In the genomic region with DNA sequence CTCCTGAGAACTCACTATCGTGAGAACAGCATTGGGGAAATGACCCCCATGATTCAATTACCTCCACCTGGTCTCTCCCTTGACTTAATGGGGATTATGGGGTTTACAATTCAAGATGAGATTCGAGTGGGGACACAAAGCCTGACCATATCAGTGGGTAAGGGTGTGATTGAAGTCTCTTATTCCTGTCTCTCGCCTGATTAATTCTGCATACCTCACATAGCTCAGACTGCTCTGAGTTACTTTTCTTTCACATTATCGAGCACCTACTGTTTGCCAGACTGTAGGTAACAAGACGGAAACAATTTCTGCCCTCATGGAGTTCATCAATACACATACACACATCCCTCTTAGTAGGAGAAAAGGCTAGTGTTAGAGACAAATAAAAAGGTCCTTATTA, we compare ENCODE assay signal across 26 cellular contexts. TPM values are rescaled to one million over a fixed set of nuclear protein-coding genes. Genes with fewer than 3 reads are reported as not detected.
DNase-seq lines count a peak whose midpoint lies in the region; ATAC-seq, FAIRE-seq and TF ChIP-seq lines count a peak whose summit lies in the region.
"Had no signal": no experiment of that assay in that cellular context is flagged by ENCODE, and none has a peak within 500 bp of the region (broad histone marks: within the 10 kb centered on the region; RNA-seq: fewer than 3 reads in every experiment).

No MANE protein-coding gene starts in this region.

- H3K27me3 ChIP-seq in K562 (ENCODE audit: control insufficient read depth in 2 of 2, insufficient read depth in 2 of 2, low read length in 2 of 2) (no peaks in the 10 kb centered on the region), mesendoderm (ENCODE audit: insufficient read depth, low read length, poor library complexity) (no peaks in the 10 kb centered on the region)
- H3K27me3 ChIP-seq: BLaER1 had no signal

- H3K9me3 Mint-ChIP-seq in MCF 10A (ENCODE audit: unreplicated experiment): no peaks in the 10 kb centered on the region
- H3K9me3 Mint-ChIP-seq: CD4-positive, CD25-positive, alpha-beta regulatory T cell; CD8-positive, alpha-beta T cell; H9 had no signal

- no peak overlapping the region for H2AK5ac ChIP-seq in mesendoderm (ENCODE audit: low read length)

- no peak for TF ChIP-seq RAD21 in K562 (CRISPR knock-in tag; conservative IDR thresholded peaks at IDR 0.05 in 1 of 2, IDR thresholded peaks at IDR 0.05 in 1 of 2)

- no peaks in the 10 kb centered on the region for H3K4me1 ChIP-seq in K562 (replicated peaks in 1 of 2; ENCODE audit: control insufficient read depth in 2 of 2, insufficient read depth in 2 of 2, low read length in 2 of 2)
- H3K4me1 ChIP-seq in mesendoderm (ENCODE audit: control insufficient read depth, low read depth, low read length): no peaks in the 10 kb centered on the region
- H3K4me1 ChIP-seq: BLaER1, Caco-2 had no signal

- DNase-seq in NCI-H82 (lab: John Stamatoyannopoulos, UW) (peak; percentile 46), NCI-H82 treated with DMSO at 0.1 percent for 48 hours (lab: John Stamatoyannopoulos, UW; ENCODE audit: unreplicated experiment) (no peak), K562 (ENCODE audit: extremely low read depth in 1 of 4, low spot score in 3 of 4) (no peak), mesendoderm (peak; percentile 63), MCF 10A (ENCODE audit: unreplicated experiment) (no peak), NCI-H2196 (lab: John Stamatoyannopoulos, UW; ENCODE audit: unreplicated experiment) (no peak)
- DNase-seq: Caco-2; CD4-positive, CD25-positive, alpha-beta regulatory T cell; CD8-positive, alpha-beta T cell; DMS 273 treated with DMSO at 0.1 percent for 48 hours; DMS79; EL; GDM1; GM23248; H9 had no signal

- no peak overlapping the region for H3K4me3 Mint-ChIP-seq in MCF 10A (ENCODE audit: unreplicated experiment)
- H3K4me3 Mint-ChIP-seq: B cell; CD4-positive, CD25-positive, alpha-beta regulatory T cell; CD8-positive, alpha-beta T cell; H9 had no signal

- FAIRE-seq in K562 (lab: Jason Lieb, UNC): no peak
- FAIRE-seq: A204.1, D721Med, GM12878, GM19239, H1 had no signal

- peak; percentile 19; the same call in 1 of the 2 replicates for TF ChIP-seq POLR2A in K562 (conservative IDR thresholded peaks at IDR 0.05)

- H3K4me2 ChIP-seq in K562 (ENCODE audit: insufficient read depth, low read length) (no peak overlapping the region), mesendoderm (ENCODE audit: low read length) (no peak overlapping the region)
- H3K4me2 ChIP-seq: BLaER1 had no signal

- H2AFZ ChIP-seq in K562 (ENCODE audit: low read depth, low read length): no peak overlapping the region
- H2AFZ ChIP-seq: GM23248 had no signal

- TF ChIP-seq EP300 in K562 (IDR thresholded peaks at IDR 0.05; ENCODE audit: low read length): no peak

- CTCF ChIA-PET in K562 (lab: Yijun Ruan, JAX; ENCODE audit: low intra/inter-chr PET ratio): no interaction called here
- CTCF ChIA-PET in MCF 10A (lab: Yijun Ruan, JAX): interaction anchor here (0.6 to 8.4 kb wide), 8 partner anchors 12 to 637 kb away, joined by 3 to 198 read pairs (median 4); no protein-coding TSS in a partner anchor

- intact Hi-C loops in K562 (cut with micrococcal nuclease) (no loop called here), MCF 10A (cut with micrococcal nuclease) (loop anchor here (10.0 kb wide), 1 partner anchor 221 kb away; the partner anchor contains the start of gene BICC1)

- H3K27ac Mint-ChIP-seq in MCF 10A (ENCODE audit: low read depth, unreplicated experiment): no peak overlapping the region
- H3K27ac Mint-ChIP-seq: B cell; CD4-positive, CD25-positive, alpha-beta regulatory T cell; CD8-positive, alpha-beta T cell had no signal

- no peak overlapping the region for H2BK5ac ChIP-seq in mesendoderm (ENCODE audit: low read length)

- TF ChIP-seq CTCF in K562 (IDR thresholded peaks at IDR 0.05 in 2 of 3, conservative IDR thresholded peaks at IDR 0.05 in 1 of 3; ENCODE audit: insufficient read depth in 2 of 3, low read depth in 1 of 3, low read length in 3 of 3) (no peak), MCF 10A (IDR thresholded peaks at IDR 0.05; ENCODE audit: unreplicated experiment) (no peak)

- H4K5ac ChIP-seq in mesendoderm (ENCODE audit: low read length): no peak overlapping the region

- H3K79me2 ChIP-seq in K562 (ENCODE audit: control insufficient read depth, insufficient read depth, low read length): no peaks in the 10 kb centered on the region
- H3K79me2 ChIP-seq in mesendoderm (ENCODE audit: control insufficient read depth, insufficient read depth, low read length): no peaks in the 10 kb centered on the region

- no peaks in the 10 kb centered on the region for H3K9me3 ChIP-seq in K562 (replicated peaks; ENCODE audit: control insufficient read depth, insufficient read depth, low read depth, low read length)
- H3K9me3 ChIP-seq: BLaER1, Caco-2 had no signal

- H3K4me3 ChIP-seq in K562 (no peak overlapping the region), mesendoderm (ENCODE audit: low read length) (no peak overlapping the region)
- H3K4me3 ChIP-seq: BLaER1, GM12878, GM23248 had no signal

- H3K36me3 ChIP-seq in K562 (ENCODE audit: control insufficient read depth, insufficient read depth, low read length) (peaks cover 37% of the 10 kb centered on the region; the same call in 2 of the 3 replicates), mesendoderm (ENCODE audit: control insufficient read depth, insufficient read depth, low read length) (no peaks in the 10 kb centered on the region)
- H3K36me3 ChIP-seq: BLaER1 had no signal

- H3K36me3 Mint-ChIP-seq in MCF 10A (ENCODE audit: insufficient read depth, unreplicated experiment): no peaks in the 10 kb centered on the region
- H3K36me3 Mint-ChIP-seq: CD4-positive, CD25-positive, alpha-beta regulatory T cell; CD8-positive, alpha-beta T cell had no signal

- no peaks in the 10 kb centered on the region for H4K20me1 ChIP-seq in K562 (replicated peaks; ENCODE audit: control insufficient read depth, insufficient read depth, low read length)
- H4K20me1 ChIP-seq: BLaER1 had no signal

- H3K18ac ChIP-seq in mesendoderm (ENCODE audit: low read length): no peak overlapping the region

- no peaks in the 10 kb centered on the region for H3K79me1 ChIP-seq in mesendoderm (ENCODE audit: low read length)

- H3K27ac ChIP-seq in K562 (ENCODE audit: extremely low read depth, low read depth, low read length): no peak overlapping the region
- no peak overlapping the region for H3K27ac ChIP-seq in mesendoderm (ENCODE audit: low read depth, low read length)
- H3K27ac ChIP-seq: 22Rv1, BLaER1, C4-2B, GM23248 had no signal

- H2BK120ac ChIP-seq in mesendoderm (ENCODE audit: low read depth, low read length): no peak overlapping the region

- in situ Hi-C loops in K562 (cut with MboI): loop anchor here (5.0 kb wide), 1 partner anchor 107 kb away; no protein-coding TSS in a partner anchor

- H3K27me3 Mint-ChIP-seq in MCF 10A (ENCODE audit: insufficient read depth, unreplicated experiment): no peaks in the 10 kb centered on the region
- H3K27me3 Mint-ChIP-seq: B cell; CD4-positive, CD25-positive, alpha-beta regulatory T cell had no signal

- no peaks in the 10 kb centered on the region for H3K9me1 ChIP-seq in K562 (ENCODE audit: control insufficient read depth, insufficient read depth, low read length)

- no peak overlapping the region for H3K56ac ChIP-seq in mesendoderm (ENCODE audit: low read length)

- no peak overlapping the region for H4K8ac ChIP-seq in mesendoderm (ENCODE audit: low read depth, low read length)

- H3K4ac ChIP-seq in mesendoderm (ENCODE audit: low read depth, low read length): no peak overlapping the region

- peaks cover 6% of the 10 kb centered on the region for H3K4me1 Mint-ChIP-seq in MCF 10A (ENCODE audit: insufficient read depth, unreplicated experiment)
- H3K4me1 Mint-ChIP-seq: B cell had no signal

- H2BK15ac ChIP-seq in mesendoderm (replicated peaks; ENCODE audit: low read depth): no peak overlapping the region

- H3K23ac ChIP-seq in mesendoderm (ENCODE audit: low read length): no peak overlapping the region

- POLR2A ChIA-PET in K562 (lab: Yijun Ruan, JAX): no interaction called here
- POLR2A ChIA-PET in MCF 10A (lab: Yijun Ruan, JAX): interaction anchor here (0.7 to 2.6 kb wide), 3 partner anchors 10 to 116 kb away, joined by 3 to 10 read pairs (median 4); partner anchors contain the start of gene CISD1

- ATAC-seq in K562 (no peak), HG03378 (IDR thresholded peaks at IDR 0.05; ENCODE audit: unreplicated experiment) (no peak)
- ATAC-seq: CD8-positive, alpha-beta T cell; GM12878; HCT116 had no signal

- H3K9ac ChIP-seq in K562 (ENCODE audit: insufficient read depth in 1 of 2, low read depth in 2 of 2, low read length in 2 of 2): no peak overlapping the region
- no peak overlapping the region for H3K9ac ChIP-seq in mesendoderm (ENCODE audit: low read length)
- H3K9ac ChIP-seq: BLaER1, GM23248 had no signal

- no TSS peak for BruUV-seq in K562 (replicated peaks; lab: Mats Ljungman, UMichigan)
- no TSS peak for BruUV-seq in MCF 10A (replicated peaks; lab: Mats Ljungman, UMichigan)

- 91% methylated on average over 5 of the region's 5 CpGs for WGBS in K562 (ENCODE audit: insufficient coverage, low coverage, missing lambda C conversion rate)
- no CpG with 5 or more reads among the region's 5 CpGs for WGBS in mesendoderm (ENCODE audit: extremely low coverage, insufficient coverage, low lambda C conversion rate)

RNA-seq across cellular contexts. Expression of gene CISD1, which starts 25.0 kb away (rescaled TPM):
- total RNA-seq in K562 (2011; cell fraction: chromatin; rRNA removed; ENCODE audit: low replicate concordance): 8.9 and 14.9 TPM in 2 replicates
- 8.4 and 9.3 TPM in 2 replicates for total RNA-seq in K562 (2011; cell fraction: nucleolus; rRNA removed)
- 10.0 and 15.1 TPM in 2 replicates for total RNA-seq in K562 (2011; cell fraction: nucleoplasm; rRNA removed)
- total RNA-seq in K562 (2014; rRNA removed) (35.8 and 42.3 TPM in 2 replicates), K562 (2014; rRNA removed; fragmentation: Illumina TruSeq; extraction: Trizol) (118 and 129 TPM in 2 replicates), K562 (2015; rRNA removed; fragmentation: Illumina TruSeq; extraction: Trizol) (115 and 129 TPM in 2 replicates), K562 (2021) (82.7 and 97.1 TPM in 2 replicates), MCF 10A (2022) (51.8 and 58.0 TPM in 2 replicates)
- polyA plus RNA-seq in K562 (2011; rRNA removed) (108 and 156 TPM in 2 replicates), K562 (2014; fragmentation: Illumina TruSeq; extraction: Trizol) (102 and 115 TPM in 2 replicates), K562 (2014; fragmentation: Nextera tagmentation; extraction: Ambion mirVana) (100 to 1,000 TPM; 308 to 342 TPM), K562 (2014; rRNA removed) (68.1 and 71.0 TPM in 2 replicates)
- polyA plus RNA-seq in K562 (2011; cell fraction: cytosol; rRNA removed): 21.2 and 32.9 TPM in 2 replicates
- polyA plus RNA-seq in K562 (2011; cell fraction: nucleus; rRNA removed): 17.1 and 32.1 TPM in 2 replicates
- 51.7 and 82.4 TPM in 2 replicates for polyA plus RNA-seq in K562 (2012)
- polyA minus RNA-seq in K562 (2011; rRNA and poly(A)+ RNA removed): 36.3 and 44.9 TPM in 2 replicates
- polyA minus RNA-seq in K562 (2011; cell fraction: cytosol; rRNA and poly(A)+ RNA removed): 8.9 and 24.4 TPM in 2 replicates
- polyA minus RNA-seq in K562 (2011; cell fraction: nucleus; rRNA and poly(A)+ RNA removed): 6.5 and 8.2 TPM in 2 replicates
- polyA plus RNA-seq in mesendoderm (2013, experiment 1 of 2): 88.3 TPM
- polyA plus RNA-seq in mesendoderm (2013, experiment 2 of 2): 85.8 TPM

RNA-seq across cellular contexts. Expression of gene IPMK, which starts 26.3 kb away (rescaled TPM):
- 1.6 and 5.9 TPM in 2 replicates for total RNA-seq in K562 (2011; cell fraction: chromatin; rRNA removed; ENCODE audit: low replicate concordance)
- 0.83 and 1.6 TPM in 2 replicates for total RNA-seq in K562 (2011; cell fraction: nucleolus; rRNA removed)
- 2.6 and 3.9 TPM in 2 replicates for total RNA-seq in K562 (2011; cell fraction: nucleoplasm; rRNA removed)
- total RNA-seq in K562 (2014; rRNA removed): 2.5 and 2.6 TPM in 2 replicates
- 4.2 and 4.9 TPM in 2 replicates for total RNA-seq in K562 (2014; rRNA removed; fragmentation: Illumina TruSeq; extraction: Trizol)
- 4.4 and 4.8 TPM in 2 replicates for total RNA-seq in K562 (2015; rRNA removed; fragmentation: Illumina TruSeq; extraction: Trizol)
- total RNA-seq in K562 (2021): 3.5 and 3.6 TPM in 2 replicates
- polyA plus RNA-seq in K562 (2011; rRNA removed): 1.7 and 2.7 TPM in 2 replicates
- 0.60 and 0.78 TPM in 2 replicates for polyA plus RNA-seq in K562 (2011; cell fraction: cytosol; rRNA removed)
- polyA plus RNA-seq in K562 (2011; cell fraction: nucleus; rRNA removed): 0.82 and 1.0 TPM in 2 replicates
- polyA plus RNA-seq in K562 (2012): 2.3 TPM in 2 replicates
- 2.6 and 2.8 TPM in 2 replicates for polyA plus RNA-seq in K562 (2014; fragmentation: Illumina TruSeq; extraction: Trizol)
- polyA plus RNA-seq in K562 (2014; fragmentation: Nextera tagmentation; extraction: Ambion mirVana): 1 to 10 TPM in 1 of 2 experiments, under 1 TPM in 1; 0.98 to 1.6 TPM
- polyA plus RNA-seq in K562 (2014; rRNA removed): 1.4 and 1.6 TPM in 2 replicates
- 4.7 TPM in 2 replicates for polyA minus RNA-seq in K562 (2011; rRNA and poly(A)+ RNA removed)
- 2.0 and 2.2 TPM in 2 replicates for polyA minus RNA-seq in K562 (2011; cell fraction: cytosol; rRNA and poly(A)+ RNA removed)
- polyA minus RNA-seq in K562 (2011; cell fraction: nucleus; rRNA and poly(A)+ RNA removed): 3.1 and 4.3 TPM in 2 replicates
- 8.0 TPM for polyA plus RNA-seq in mesendoderm (2013, experiment 1 of 2)
- polyA plus RNA-seq in mesendoderm (2013, experiment 2 of 2): 8.3 TPM
- 5.2 TPM in 2 replicates for total RNA-seq in MCF 10A (2022)

RNA-seq across cellular contexts. Expression of gene UBE2D1, which starts 40.8 kb away (rescaled TPM):
- 4.9 and 17.0 TPM in 2 replicates for total RNA-seq in K562 (2011; cell fraction: chromatin; rRNA removed; ENCODE audit: low replicate concordance)
- 2.5 and 3.4 TPM in 2 replicates for total RNA-seq in K562 (2011; cell fraction: nucleolus; rRNA removed)
- total RNA-seq in K562 (2011; cell fraction: nucleoplasm; rRNA removed): 7.3 and 15.3 TPM in 2 replicates
- total RNA-seq in K562 (2014; rRNA removed) (5.3 and 6.2 TPM in 2 replicates), K562 (2014; rRNA removed; fragmentation: Illumina TruSeq; extraction: Trizol) (15.8 and 18.3 TPM in 2 replicates), K562 (2015; rRNA removed; fragmentation: Illumina TruSeq; extraction: Trizol) (16.6 and 17.8 TPM in 2 replicates), K562 (2021) (12.3 and 13.8 TPM in 2 replicates), MCF 10A (2022) (12.2 and 14.7 TPM in 2 replicates)
- polyA plus RNA-seq in K562 (2011; rRNA removed) (18.9 and 24.4 TPM in 2 replicates), K562 (2014; fragmentation: Illumina TruSeq; extraction: Trizol) (9.9 and 13.5 TPM in 2 replicates), K562 (2014; fragmentation: Nextera tagmentation; extraction: Ambion mirVana) (1 to 10 TPM; 4.1 to 6.4 TPM), K562 (2014; rRNA removed) (7.9 and 9.0 TPM in 2 replicates)
- 6.4 and 9.1 TPM in 2 replicates for polyA plus RNA-seq in K562 (2011; cell fraction: cytosol; rRNA removed)
- polyA plus RNA-seq in K562 (2011; cell fraction: nucleus; rRNA removed): 7.4 and 12.5 TPM in 2 replicates
- polyA plus RNA-seq in K562 (2012): 11.6 and 12.1 TPM in 2 replicates
- 9.0 and 9.5 TPM in 2 replicates for polyA minus RNA-seq in K562 (2011; rRNA and poly(A)+ RNA removed)
- polyA minus RNA-seq in K562 (2011; cell fraction: cytosol; rRNA and poly(A)+ RNA removed): 3.5 and 6.1 TPM in 2 replicates
- 7.7 and 13.2 TPM in 2 replicates for polyA minus RNA-seq in K562 (2011; cell fraction: nucleus; rRNA and poly(A)+ RNA removed)
- polyA plus RNA-seq in mesendoderm (2013, experiment 1 of 2): 37.9 TPM
- 40.1 TPM for polyA plus RNA-seq in mesendoderm (2013, experiment 2 of 2)

Comparison
In these comparisons a context has a peak if more than half of its experiments do, and no peak if none do; other contexts are left out.
1. DNase-seq: peak in NCI-H82 (single experiment) and mesendoderm (single experiment); none in NCI-H82 treated with DMSO at 0.1 percent for 48 hours (single experiment), K562 (0 of 4), MCF 10A (single experiment) and NCI-H2196 (single experiment).